In the genomic region with DNA sequence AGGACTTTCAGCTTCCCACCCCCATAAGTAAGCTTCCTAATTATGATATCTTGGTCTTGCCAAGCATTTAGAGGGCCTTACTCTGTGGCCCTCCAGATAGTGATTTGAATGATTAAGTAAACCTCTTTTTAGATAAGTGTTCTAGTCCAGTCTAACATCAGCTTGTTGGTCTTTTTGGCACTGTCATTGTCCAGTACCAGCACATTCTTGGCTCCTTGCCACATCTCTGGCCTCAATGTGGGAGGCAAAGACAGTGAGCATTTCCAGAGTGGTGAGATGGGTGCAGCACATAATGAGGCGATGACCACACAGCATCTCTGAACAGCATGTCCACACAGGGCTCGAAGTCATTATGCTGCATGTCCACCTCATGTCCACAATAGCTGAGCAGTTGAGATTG, we compare ENCODE assay signal across 2 cellular contexts.
TF ChIP-seq lines count a peak whose summit lies in the region.

No MANE protein-coding gene starts in this region.

TF ChIP-seq in IMR-90, 13 proteins besides CTCF, POLR2A, EP300 and RAD21:
- TF ChIP-seq, protein P1, sequence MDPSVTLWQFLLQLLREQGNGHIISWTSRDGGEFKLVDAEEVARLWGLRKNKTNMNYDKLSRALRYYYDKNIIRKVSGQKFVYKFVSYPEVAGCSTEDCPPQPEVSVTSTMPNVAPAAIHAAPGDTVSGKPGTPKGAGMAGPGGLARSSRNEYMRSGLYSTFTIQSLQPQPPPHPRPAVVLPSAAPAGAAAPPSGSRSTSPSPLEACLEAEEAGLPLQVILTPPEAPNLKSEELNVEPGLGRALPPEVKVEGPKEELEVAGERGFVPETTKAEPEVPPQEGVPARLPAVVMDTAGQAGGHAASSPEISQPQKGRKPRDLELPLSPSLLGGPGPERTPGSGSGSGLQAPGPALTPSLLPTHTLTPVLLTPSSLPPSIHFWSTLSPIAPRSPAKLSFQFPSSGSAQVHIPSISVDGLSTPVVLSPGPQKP (IDR thresholded peaks at IDR 0.05; ENCODE audit: borderline replicate concordance, low read depth, low read length) = no peak
- TF ChIP-seq RFX5 (IDR thresholded peaks at IDR 0.05; ENCODE audit: low read depth, low read length) (no peak), CHD1 (IDR thresholded peaks at IDR 0.05; ENCODE audit: low read depth, low read length) (no peak), RCOR1 (IDR thresholded peaks at IDR 0.05; ENCODE audit: insufficient replicate concordance, low read length) (no peak), BHLHE40 (IDR thresholded peaks at IDR 0.05; ENCODE audit: low read depth, low read length) (no peak), NFE2L2 (IDR thresholded peaks at IDR 0.05; ENCODE audit: low read depth, low read length) (no peak), CEBPB (IDR thresholded peaks at IDR 0.05; ENCODE audit: low read depth, low read length) (no peak), MXI1 (IDR thresholded peaks at IDR 0.05; ENCODE audit: borderline replicate concordance, low read depth, low read length) (no peak), MAZ (IDR thresholded peaks at IDR 0.05; ENCODE audit: borderline replicate concordance, low read depth, low read length) (no peak), FOS (IDR thresholded peaks at IDR 0.05; ENCODE audit: low read depth, low read length) (no peak), MAFK (IDR thresholded peaks at IDR 0.05; ENCODE audit: low read depth, low read length) (no peak), SMC3 (IDR thresholded peaks at IDR 0.05; ENCODE audit: low read depth, low read length) (no peak)
- TF ChIP-seq, protein P2, sequence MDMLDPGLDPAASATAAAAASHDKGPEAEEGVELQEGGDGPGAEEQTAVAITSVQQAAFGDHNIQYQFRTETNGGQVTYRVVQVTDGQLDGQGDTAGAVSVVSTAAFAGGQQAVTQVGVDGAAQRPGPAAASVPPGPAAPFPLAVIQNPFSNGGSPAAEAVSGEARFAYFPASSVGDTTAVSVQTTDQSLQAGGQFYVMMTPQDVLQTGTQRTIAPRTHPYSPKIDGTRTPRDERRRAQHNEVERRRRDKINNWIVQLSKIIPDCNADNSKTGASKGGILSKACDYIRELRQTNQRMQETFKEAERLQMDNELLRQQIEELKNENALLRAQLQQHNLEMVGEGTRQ (IDR thresholded peaks at IDR 0.05; ENCODE audit: low read depth, low read length) = no peak
TF ChIP-seq in IMR-90: peak in this region for 0.

TF ChIP-seq in K562, 482 proteins besides CTCF, POLR2A, EP300 and RAD21 (continues in another document):
- TF ChIP-seq ZNF408 (CRISPR knock-in tag; IDR thresholded peaks at IDR 0.05; ENCODE audit: low read depth) = no peak
- no peak for TF ChIP-seq PTRF (tag; IDR thresholded peaks at IDR 0.05)
- TF ChIP-seq SIN3A (IDR thresholded peaks at IDR 0.05; ENCODE audit: borderline replicate concordance in 2 of 2, control insufficient read depth in 1 of 2, low read depth in 2 of 2, low read length in 2 of 2) = no peak
- TF ChIP-seq SMAD4 (CRISPR knock-in tag; conservative IDR thresholded peaks at IDR 0.05) = no peak
- TF ChIP-seq, protein P3, sequence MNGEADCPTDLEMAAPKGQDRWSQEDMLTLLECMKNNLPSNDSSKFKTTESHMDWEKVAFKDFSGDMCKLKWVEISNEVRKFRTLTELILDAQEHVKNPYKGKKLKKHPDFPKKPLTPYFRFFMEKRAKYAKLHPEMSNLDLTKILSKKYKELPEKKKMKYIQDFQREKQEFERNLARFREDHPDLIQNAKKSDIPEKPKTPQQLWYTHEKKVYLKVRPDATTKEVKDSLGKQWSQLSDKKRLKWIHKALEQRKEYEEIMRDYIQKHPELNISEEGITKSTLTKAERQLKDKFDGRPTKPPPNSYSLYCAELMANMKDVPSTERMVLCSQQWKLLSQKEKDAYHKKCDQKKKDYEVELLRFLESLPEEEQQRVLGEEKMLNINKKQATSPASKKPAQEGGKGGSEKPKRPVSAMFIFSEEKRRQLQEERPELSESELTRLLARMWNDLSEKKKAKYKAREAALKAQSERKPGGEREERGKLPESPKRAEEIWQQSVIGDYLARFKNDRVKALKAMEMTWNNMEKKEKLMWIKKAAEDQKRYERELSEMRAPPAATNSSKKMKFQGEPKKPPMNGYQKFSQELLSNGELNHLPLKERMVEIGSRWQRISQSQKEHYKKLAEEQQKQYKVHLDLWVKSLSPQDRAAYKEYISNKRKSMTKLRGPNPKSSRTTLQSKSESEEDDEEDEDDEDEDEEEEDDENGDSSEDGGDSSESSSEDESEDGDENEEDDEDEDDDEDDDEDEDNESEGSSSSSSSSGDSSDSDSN (IDR thresholded peaks at IDR 0.05; ENCODE audit: borderline replicate concordance in 1 of 2, low read depth in 2 of 2, low read length in 2 of 2) = no peak
- peak; percentile 64; the same call in 1 of the 2 replicates for TF ChIP-seq SMARCE1 (IDR thresholded peaks at IDR 0.05)
- TF ChIP-seq, protein P4, sequence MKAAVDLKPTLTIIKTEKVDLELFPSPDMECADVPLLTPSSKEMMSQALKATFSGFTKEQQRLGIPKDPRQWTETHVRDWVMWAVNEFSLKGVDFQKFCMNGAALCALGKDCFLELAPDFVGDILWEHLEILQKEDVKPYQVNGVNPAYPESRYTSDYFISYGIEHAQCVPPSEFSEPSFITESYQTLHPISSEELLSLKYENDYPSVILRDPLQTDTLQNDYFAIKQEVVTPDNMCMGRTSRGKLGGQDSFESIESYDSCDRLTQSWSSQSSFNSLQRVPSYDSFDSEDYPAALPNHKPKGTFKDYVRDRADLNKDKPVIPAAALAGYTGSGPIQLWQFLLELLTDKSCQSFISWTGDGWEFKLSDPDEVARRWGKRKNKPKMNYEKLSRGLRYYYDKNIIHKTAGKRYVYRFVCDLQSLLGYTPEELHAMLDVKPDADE (conservative IDR thresholded peaks at IDR 0.05; ENCODE audit: control insufficient read depth, low read depth, low read length) = no peak
- no peak for TF ChIP-seq CAMTA2 (CRISPR knock-in tag; conservative IDR thresholded peaks at IDR 0.05)
- TF ChIP-seq SMARCA4 (IDR thresholded peaks at IDR 0.05) = peak; percentile 47; the same call in 1 of the 2 replicates
- TF ChIP-seq, protein P5, sequence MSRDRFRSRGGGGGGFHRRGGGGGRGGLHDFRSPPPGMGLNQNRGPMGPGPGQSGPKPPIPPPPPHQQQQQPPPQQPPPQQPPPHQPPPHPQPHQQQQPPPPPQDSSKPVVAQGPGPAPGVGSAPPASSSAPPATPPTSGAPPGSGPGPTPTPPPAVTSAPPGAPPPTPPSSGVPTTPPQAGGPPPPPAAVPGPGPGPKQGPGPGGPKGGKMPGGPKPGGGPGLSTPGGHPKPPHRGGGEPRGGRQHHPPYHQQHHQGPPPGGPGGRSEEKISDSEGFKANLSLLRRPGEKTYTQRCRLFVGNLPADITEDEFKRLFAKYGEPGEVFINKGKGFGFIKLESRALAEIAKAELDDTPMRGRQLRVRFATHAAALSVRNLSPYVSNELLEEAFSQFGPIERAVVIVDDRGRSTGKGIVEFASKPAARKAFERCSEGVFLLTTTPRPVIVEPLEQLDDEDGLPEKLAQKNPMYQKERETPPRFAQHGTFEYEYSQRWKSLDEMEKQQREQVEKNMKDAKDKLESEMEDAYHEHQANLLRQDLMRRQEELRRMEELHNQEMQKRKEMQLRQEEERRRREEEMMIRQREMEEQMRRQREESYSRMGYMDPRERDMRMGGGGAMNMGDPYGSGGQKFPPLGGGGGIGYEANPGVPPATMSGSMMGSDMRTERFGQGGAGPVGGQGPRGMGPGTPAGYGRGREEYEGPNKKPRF (IDR thresholded peaks at IDR 0.05; ENCODE audit: low read depth, low read length) = no peak
- peak; percentile 72 for TF ChIP-seq BHLHE40 (IDR thresholded peaks at IDR 0.05; ENCODE audit: low read length)
- TF ChIP-seq MED1 (CRISPR knock-in tag; IDR thresholded peaks at IDR 0.05; ENCODE audit: borderline replicate concordance) = no peak
- TF ChIP-seq, protein P6, sequence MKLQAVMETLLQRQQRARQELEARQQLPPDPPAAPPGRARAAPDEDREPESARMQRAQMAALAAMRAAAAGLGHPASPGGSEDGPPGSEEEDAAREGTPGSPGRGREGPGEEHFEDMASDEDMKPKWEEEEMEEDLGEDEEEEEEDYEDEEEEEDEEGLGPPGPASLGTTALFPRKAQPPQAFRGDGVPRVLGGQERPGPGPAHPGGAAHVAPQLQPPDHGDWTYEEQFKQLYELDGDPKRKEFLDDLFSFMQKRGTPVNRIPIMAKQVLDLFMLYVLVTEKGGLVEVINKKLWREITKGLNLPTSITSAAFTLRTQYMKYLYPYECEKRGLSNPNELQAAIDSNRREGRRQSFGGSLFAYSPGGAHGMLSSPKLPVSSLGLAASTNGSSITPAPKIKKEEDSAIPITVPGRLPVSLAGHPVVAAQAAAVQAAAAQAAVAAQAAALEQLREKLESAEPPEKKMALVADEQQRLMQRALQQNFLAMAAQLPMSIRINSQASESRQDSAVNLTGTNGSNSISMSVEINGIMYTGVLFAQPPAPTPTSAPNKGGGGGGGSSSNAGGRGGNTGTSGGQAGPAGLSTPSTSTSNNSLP (IDR thresholded peaks at IDR 0.05; ENCODE audit: borderline replicate concordance, low read depth, low read length) = no peak
- TF ChIP-seq, protein P7, sequence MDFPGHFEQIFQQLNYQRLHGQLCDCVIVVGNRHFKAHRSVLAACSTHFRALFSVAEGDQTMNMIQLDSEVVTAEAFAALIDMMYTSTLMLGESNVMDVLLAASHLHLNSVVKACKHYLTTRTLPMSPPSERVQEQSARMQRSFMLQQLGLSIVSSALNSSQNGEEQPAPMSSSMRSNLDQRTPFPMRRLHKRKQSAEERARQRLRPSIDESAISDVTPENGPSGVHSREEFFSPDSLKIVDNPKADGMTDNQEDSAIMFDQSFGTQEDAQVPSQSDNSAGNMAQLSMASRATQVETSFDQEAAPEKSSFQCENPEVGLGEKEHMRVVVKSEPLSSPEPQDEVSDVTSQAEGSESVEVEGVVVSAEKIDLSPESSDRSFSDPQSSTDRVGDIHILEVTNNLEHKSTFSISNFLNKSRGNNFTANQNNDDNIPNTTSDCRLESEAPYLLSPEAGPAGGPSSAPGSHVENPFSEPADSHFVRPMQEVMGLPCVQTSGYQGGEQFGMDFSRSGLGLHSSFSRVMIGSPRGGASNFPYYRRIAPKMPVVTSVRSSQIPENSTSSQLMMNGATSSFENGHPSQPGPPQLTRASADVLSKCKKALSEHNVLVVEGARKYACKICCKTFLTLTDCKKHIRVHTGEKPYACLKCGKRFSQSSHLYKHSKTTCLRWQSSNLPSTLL (IDR thresholded peaks at IDR 0.05) = no peak
- TF ChIP-seq ZNF184 (CRISPR knock-in tag; IDR thresholded peaks at IDR 0.05) = no peak
- TF ChIP-seq CBX3 (IDR thresholded peaks at IDR 0.05; ENCODE audit: borderline replicate concordance in 1 of 2, low read length in 2 of 2) = peak in 1 of 2 experiments; percentile 62; a peak in 1 of 3 replicates
- no peak for TF ChIP-seq KDM4B (IDR thresholded peaks at IDR 0.05; ENCODE audit: borderline replicate concordance in 2 of 2, low read depth in 1 of 2)
- TF ChIP-seq DDX20 (tag; IDR thresholded peaks at IDR 0.05; ENCODE audit: low read depth) = no peak
- TF ChIP-seq, protein P8, sequence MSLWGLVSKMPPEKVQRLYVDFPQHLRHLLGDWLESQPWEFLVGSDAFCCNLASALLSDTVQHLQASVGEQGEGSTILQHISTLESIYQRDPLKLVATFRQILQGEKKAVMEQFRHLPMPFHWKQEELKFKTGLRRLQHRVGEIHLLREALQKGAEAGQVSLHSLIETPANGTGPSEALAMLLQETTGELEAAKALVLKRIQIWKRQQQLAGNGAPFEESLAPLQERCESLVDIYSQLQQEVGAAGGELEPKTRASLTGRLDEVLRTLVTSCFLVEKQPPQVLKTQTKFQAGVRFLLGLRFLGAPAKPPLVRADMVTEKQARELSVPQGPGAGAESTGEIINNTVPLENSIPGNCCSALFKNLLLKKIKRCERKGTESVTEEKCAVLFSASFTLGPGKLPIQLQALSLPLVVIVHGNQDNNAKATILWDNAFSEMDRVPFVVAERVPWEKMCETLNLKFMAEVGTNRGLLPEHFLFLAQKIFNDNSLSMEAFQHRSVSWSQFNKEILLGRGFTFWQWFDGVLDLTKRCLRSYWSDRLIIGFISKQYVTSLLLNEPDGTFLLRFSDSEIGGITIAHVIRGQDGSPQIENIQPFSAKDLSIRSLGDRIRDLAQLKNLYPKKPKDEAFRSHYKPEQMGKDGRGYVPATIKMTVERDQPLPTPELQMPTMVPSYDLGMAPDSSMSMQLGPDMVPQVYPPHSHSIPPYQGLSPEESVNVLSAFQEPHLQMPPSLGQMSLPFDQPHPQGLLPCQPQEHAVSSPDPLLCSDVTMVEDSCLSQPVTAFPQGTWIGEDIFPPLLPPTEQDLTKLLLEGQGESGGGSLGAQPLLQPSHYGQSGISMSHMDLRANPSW (CRISPR knock-in tag; IDR thresholded peaks at IDR 0.05) = no peak
- TF ChIP-seq NR4A1 (CRISPR knock-in tag; IDR thresholded peaks at IDR 0.05) = no peak
- no peak for TF ChIP-seq NR4A1 (tag; IDR thresholded peaks at IDR 0.05)
- no peak for TF ChIP-seq ETV5 (CRISPR knock-in tag; IDR thresholded peaks at IDR 0.05; ENCODE audit: low read depth)
- TF ChIP-seq, protein P9, sequence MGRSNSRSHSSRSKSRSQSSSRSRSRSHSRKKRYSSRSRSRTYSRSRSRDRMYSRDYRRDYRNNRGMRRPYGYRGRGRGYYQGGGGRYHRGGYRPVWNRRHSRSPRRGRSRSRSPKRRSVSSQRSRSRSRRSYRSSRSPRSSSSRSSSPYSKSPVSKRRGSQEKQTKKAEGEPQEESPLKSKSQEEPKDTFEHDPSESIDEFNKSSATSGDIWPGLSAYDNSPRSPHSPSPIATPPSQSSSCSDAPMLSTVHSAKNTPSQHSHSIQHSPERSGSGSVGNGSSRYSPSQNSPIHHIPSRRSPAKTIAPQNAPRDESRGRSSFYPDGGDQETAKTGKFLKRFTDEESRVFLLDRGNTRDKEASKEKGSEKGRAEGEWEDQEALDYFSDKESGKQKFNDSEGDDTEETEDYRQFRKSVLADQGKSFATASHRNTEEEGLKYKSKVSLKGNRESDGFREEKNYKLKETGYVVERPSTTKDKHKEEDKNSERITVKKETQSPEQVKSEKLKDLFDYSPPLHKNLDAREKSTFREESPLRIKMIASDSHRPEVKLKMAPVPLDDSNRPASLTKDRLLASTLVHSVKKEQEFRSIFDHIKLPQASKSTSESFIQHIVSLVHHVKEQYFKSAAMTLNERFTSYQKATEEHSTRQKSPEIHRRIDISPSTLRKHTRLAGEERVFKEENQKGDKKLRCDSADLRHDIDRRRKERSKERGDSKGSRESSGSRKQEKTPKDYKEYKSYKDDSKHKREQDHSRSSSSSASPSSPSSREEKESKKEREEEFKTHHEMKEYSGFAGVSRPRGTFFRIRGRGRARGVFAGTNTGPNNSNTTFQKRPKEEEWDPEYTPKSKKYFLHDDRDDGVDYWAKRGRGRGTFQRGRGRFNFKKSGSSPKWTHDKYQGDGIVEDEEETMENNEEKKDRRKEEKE (IDR thresholded peaks at IDR 0.05; ENCODE audit: borderline replicate concordance in 1 of 2, control insufficient read depth in 1 of 2, low read depth in 2 of 2, low read length in 1 of 2) = no peak
- TF ChIP-seq, protein P10, sequence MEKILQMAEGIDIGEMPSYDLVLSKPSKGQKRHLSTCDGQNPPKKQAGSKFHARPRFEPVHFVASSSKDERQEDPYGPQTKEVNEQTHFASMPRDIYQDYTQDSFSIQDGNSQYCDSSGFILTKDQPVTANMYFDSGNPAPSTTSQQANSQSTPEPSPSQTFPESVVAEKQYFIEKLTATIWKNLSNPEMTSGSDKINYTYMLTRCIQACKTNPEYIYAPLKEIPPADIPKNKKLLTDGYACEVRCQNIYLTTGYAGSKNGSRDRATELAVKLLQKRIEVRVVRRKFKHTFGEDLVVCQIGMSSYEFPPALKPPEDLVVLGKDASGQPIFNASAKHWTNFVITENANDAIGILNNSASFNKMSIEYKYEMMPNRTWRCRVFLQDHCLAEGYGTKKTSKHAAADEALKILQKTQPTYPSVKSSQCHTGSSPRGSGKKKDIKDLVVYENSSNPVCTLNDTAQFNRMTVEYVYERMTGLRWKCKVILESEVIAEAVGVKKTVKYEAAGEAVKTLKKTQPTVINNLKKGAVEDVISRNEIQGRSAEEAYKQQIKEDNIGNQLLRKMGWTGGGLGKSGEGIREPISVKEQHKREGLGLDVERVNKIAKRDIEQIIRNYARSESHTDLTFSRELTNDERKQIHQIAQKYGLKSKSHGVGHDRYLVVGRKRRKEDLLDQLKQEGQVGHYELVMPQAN (IDR thresholded peaks at IDR 0.05; ENCODE audit: borderline replicate concordance) = no peak
- TF ChIP-seq MCM3 (IDR thresholded peaks at IDR 0.05) = no peak
- no peak for TF ChIP-seq ZNF431 (CRISPR knock-in tag; IDR thresholded peaks at IDR 0.05)
